ENCODE assay signal across 8 cellular contexts in the genomic region with DNA sequence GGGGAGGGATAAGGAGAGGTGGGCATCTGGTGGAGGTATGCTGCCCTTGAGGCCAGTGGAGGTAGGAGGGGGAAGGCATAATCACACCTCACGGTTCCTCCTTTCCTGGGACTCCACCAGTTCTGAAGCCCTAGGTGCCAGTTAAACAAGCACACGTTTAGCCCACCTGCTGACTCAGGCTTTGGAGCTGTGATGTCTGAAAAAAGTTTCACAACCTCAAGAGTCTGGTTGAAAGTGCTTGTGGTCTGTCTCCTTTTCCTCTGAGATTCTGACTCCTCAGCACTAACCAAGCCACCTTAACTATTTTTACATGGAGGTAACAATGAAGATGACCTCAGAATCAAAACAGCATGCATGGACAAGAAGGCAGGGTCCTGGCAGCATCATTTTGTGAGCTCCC. TPM values are rescaled to one million over a fixed set of nuclear protein-coding genes. Genes with fewer than 3 reads are reported as not detected.
DNase-seq lines count a peak whose midpoint lies in the region; ATAC-seq and TF ChIP-seq lines count a peak whose summit lies in the region.

No MANE protein-coding gene starts in this region.

- DNase-seq in AG08395 (ENCODE audit: low spot score) (peak; percentile 5), progenitor cell of endocrine pancreas (ENCODE audit: low spot score, unreplicated experiment) (no peak), NCI-H2196 (lab: John Stamatoyannopoulos, UW; ENCODE audit: unreplicated experiment) (no peak), HuH-7 (ENCODE audit: low spot score) (no peak), midbrain (lab: John Stamatoyannopoulos, UW) (no peak)
- no peak for DNase-seq in activated T-cell treated with anti-CD3 and anti-CD28 coated beads, Interleukin-2, amount 50 U/mL, for 4 hours

- ATAC-seq in GM18909 (IDR thresholded peaks at IDR 0.05; ENCODE audit: poor library complexity, unreplicated experiment) (peak; percentile 93), HG03060 (IDR thresholded peaks at IDR 0.05; ENCODE audit: low read depth, unreplicated experiment) (peak; percentile 89)
- peak; percentile 48 to 65 for ATAC-seq in activated T-cell treated with anti-CD3 and anti-CD28 coated beads, Interleukin-2, amount 50 U/mL, for 4 hours

- no peaks in the 10 kb centered on the region for H3K27me3 Mint-ChIP-seq in activated T-cell treated with anti-CD3 and anti-CD28 coated beads, Interleukin-2, amount 50 U/mL, for 4 hours (ENCODE audit: low read depth)
- no peaks in the 10 kb centered on the region for H3K27me3 Mint-ChIP-seq in progenitor cell of endocrine pancreas

- TF ChIP-seq CTCF in progenitor cell of endocrine pancreas (IDR thresholded peaks at IDR 0.05; ENCODE audit: unreplicated experiment): no peak

- peak overlapping the region; percentile 75 for H3K27ac Mint-ChIP-seq in progenitor cell of endocrine pancreas

- peaks cover 31% of the 10 kb centered on the region for H3K36me3 Mint-ChIP-seq in activated T-cell treated with anti-CD3 and anti-CD28 coated beads, Interleukin-2, amount 50 U/mL, for 4 hours (ENCODE audit: insufficient read depth)
- peaks cover 17% of the 10 kb centered on the region for H3K36me3 Mint-ChIP-seq in progenitor cell of endocrine pancreas (ENCODE audit: insufficient read depth)

- H3K4me3 Mint-ChIP-seq in activated T-cell treated with anti-CD3 and anti-CD28 coated beads, Interleukin-2, amount 50 U/mL, for 4 hours: no peak overlapping the region
- no peak overlapping the region for H3K4me3 Mint-ChIP-seq in progenitor cell of endocrine pancreas (ENCODE audit: low read depth)

- H3K9me3 Mint-ChIP-seq in activated T-cell treated with anti-CD3 and anti-CD28 coated beads, Interleukin-2, amount 50 U/mL, for 4 hours: no peaks in the 10 kb centered on the region
- no peaks in the 10 kb centered on the region for H3K9me3 Mint-ChIP-seq in progenitor cell of endocrine pancreas (ENCODE audit: low read depth)

- H3K4me1 Mint-ChIP-seq in activated T-cell treated with anti-CD3 and anti-CD28 coated beads, Interleukin-2, amount 50 U/mL, for 4 hours (ENCODE audit: low read depth): peaks cover 14% of the 10 kb centered on the region
- H3K4me1 Mint-ChIP-seq in progenitor cell of endocrine pancreas (ENCODE audit: low read depth): peaks cover 28% of the 10 kb centered on the region

RNA-seq across cellular contexts. Expression of gene HPS3, which starts 23.0 kb away (rescaled TPM):
- 1 to 10 TPM; 8.3 to 9.4 (median 9.0) TPM for total RNA-seq in activated T-cell treated with anti-CD3 and anti-CD28 coated beads, Interleukin-2, amount 50 U/mL, for 4 hours
- 24.1 and 26.2 TPM in 2 replicates for total RNA-seq in progenitor cell of endocrine pancreas
